ENCODE assay signal across 9 cellular contexts in genomic region chr13:95624020-95624419, GRCh38. TPM values are rescaled to one million over a fixed set of nuclear protein-coding genes. Genes with fewer than 3 reads are reported as not detected.
DNase-seq lines count a peak whose midpoint lies in the region; ATAC-seq and TF ChIP-seq lines count a peak whose summit lies in the region.
"Had no signal": no experiment of that assay in that cellular context is flagged by ENCODE, and none has a peak within 500 bp of the region (broad histone marks: within the 10 kb centered on the region; RNA-seq: fewer than 3 reads in every experiment).

No MANE protein-coding gene starts in this region.

- H3K4me3 Mint-ChIP-seq in activated naive CD4-positive, alpha-beta T cell treated with anti-CD3 and anti-CD28 coated beads, Interleukin-2, amount 10 ng/mL, durations not matched to agents 7 days and 5 days = no peak overlapping the region
- H3K4me3 Mint-ChIP-seq: central memory CD8-positive, alpha-beta T cell had no signal

- ATAC-seq in upper lobe of left lung (ENCODE audit: low FRiP score in 2 of 2) (peak in 1 of 2 donors; percentile 78), GM21381 (IDR thresholded peaks at IDR 0.05; ENCODE audit: unreplicated experiment) (no peak)

- H3K36me3 ChIP-seq in HAP-1 (replicated peaks) = peaks cover 73% of the 10 kb centered on the region
- peaks cover 45% of the 10 kb centered on the region for H3K36me3 ChIP-seq in brain microvascular endothelial cell (replicated peaks)
- H3K36me3 ChIP-seq in upper lobe of left lung = no peaks in the 10 kb centered on the region

- TF ChIP-seq CTCF in brain microvascular endothelial cell (IDR thresholded peaks at IDR 0.05; ENCODE audit: low read depth, low read length, missing control alignments) = peak; percentile 74
- peak; percentile 28 to 55 (median 48) for TF ChIP-seq CTCF in upper lobe of left lung (IDR thresholded peaks at IDR 0.05)

- in situ Hi-C loops in HAP-1 (cut with MboI; ENCODE audit: low sequenced_read_pairs) = loop anchor here (25.0 kb wide), 1 partner anchor 213 kb away; no protein-coding TSS in a partner anchor
- in situ Hi-C loops in brain microvascular endothelial cell (cut with HindIII; ENCODE audit: low pct_ligation_motif_present, low sequenced_read_pairs) = no loop called here

- H3K27ac ChIP-seq in brain microvascular endothelial cell (no peak overlapping the region), upper lobe of left lung (no peak overlapping the region)

- H3K4me1 ChIP-seq in HAP-1 (no peaks in the 10 kb centered on the region), upper lobe of left lung (no peaks in the 10 kb centered on the region)

- CTCF ChIA-PET in activated naive CD4-positive, alpha-beta T cell treated with anti-CD3 and anti-CD28 coated beads, Interleukin-2, amount 10 ng/mL, durations not matched to agents 7 days and 5 days (lab: Charles Lee) = interaction anchor here (1.0 to 6.3 kb wide), 8 partner anchors 34 to 356 kb away, joined by 3 to 96 read pairs (median 5); no protein-coding TSS in a partner anchor

- peak; percentile 31 for DNase-seq in activated naive CD4-positive, alpha-beta T cell treated with anti-CD3 and anti-CD28 coated beads, Interleukin-2, amount 10 ng/mL, durations not matched to agents 7 days and 5 days
- DNase-seq in activated naive CD4-positive, alpha-beta T cell (lab: John Stamatoyannopoulos, UW) = no peak
- DNase-seq in HAP-1 (ENCODE audit: low spot score in 2 of 2) (peak; percentile 39 to 73), NCI-H226 (peak; percentile 9), brain microvascular endothelial cell (no peak), kidney glomerular epithelial cell (lab: John Stamatoyannopoulos, UW) (peak; percentile 45), upper lobe of left lung (no peak)

- H3K36me3 Mint-ChIP-seq in activated naive CD4-positive, alpha-beta T cell treated with anti-CD3 and anti-CD28 coated beads, Interleukin-2, amount 10 ng/mL, durations not matched to agents 7 days and 5 days = no peaks in the 10 kb centered on the region

- H3K4me3 ChIP-seq in HAP-1 (no peak overlapping the region), brain microvascular endothelial cell (ENCODE audit: low read depth, low read length) (no peak overlapping the region), upper lobe of left lung (no peak overlapping the region)

- no peaks in the 10 kb centered on the region for H3K9me3 Mint-ChIP-seq in activated naive CD4-positive, alpha-beta T cell treated with anti-CD3 and anti-CD28 coated beads, Interleukin-2, amount 10 ng/mL, durations not matched to agents 7 days and 5 days
- H3K9me3 Mint-ChIP-seq: central memory CD8-positive, alpha-beta T cell had no signal

- no peak overlapping the region for H3K27ac Mint-ChIP-seq in activated naive CD4-positive, alpha-beta T cell treated with anti-CD3 and anti-CD28 coated beads, Interleukin-2, amount 10 ng/mL, durations not matched to agents 7 days and 5 days

- no peaks in the 10 kb centered on the region for H3K9me3 ChIP-seq in HAP-1
- H3K9me3 ChIP-seq in upper lobe of left lung = no peaks in the 10 kb centered on the region

- 16 to 20% methylated on average over 5 of the region's 5 CpGs for WGBS in upper lobe of left lung, 2 donors

- TF ChIP-seq EP300 in upper lobe of left lung (IDR thresholded peaks at IDR 0.05) = no peak

- H3K27me3 ChIP-seq in HAP-1 (ENCODE audit: low read depth) = no peaks in the 10 kb centered on the region
- no peaks in the 10 kb centered on the region for H3K27me3 ChIP-seq in brain microvascular endothelial cell (replicated peaks)
- H3K27me3 ChIP-seq in upper lobe of left lung = no peaks in the 10 kb centered on the region

- peaks cover 22% of the 10 kb centered on the region for H3K27me3 Mint-ChIP-seq in activated naive CD4-positive, alpha-beta T cell treated with anti-CD3 and anti-CD28 coated beads, Interleukin-2, amount 10 ng/mL, durations not matched to agents 7 days and 5 days

- no peak for TF ChIP-seq POLR2A in upper lobe of left lung (IDR thresholded peaks at IDR 0.05)

- no peaks in the 10 kb centered on the region for H3K4me1 Mint-ChIP-seq in activated naive CD4-positive, alpha-beta T cell treated with anti-CD3 and anti-CD28 coated beads, Interleukin-2, amount 10 ng/mL, durations not matched to agents 7 days and 5 days
- H3K4me1 Mint-ChIP-seq: central memory CD8-positive, alpha-beta T cell had no signal

RNA-seq across cellular contexts. Expression of gene DZIP1, which starts 20.5 kb away (rescaled TPM):
- total RNA-seq in upper lobe of left lung = 10 to 100 TPM in 1 of 6 donors, 1 to 10 TPM in 5; 4.8 to 18.4 (median 8.7) TPM

RNA-seq across cellular contexts. Expression of gene DNAJC3, which starts 52.9 kb away (rescaled TPM):
- 10 to 100 TPM; 27.2 to 86.2 (median 53.3) TPM for total RNA-seq in upper lobe of left lung

Comparison
In these comparisons a context has a peak if more than half of its experiments do, and no peak if none do; other contexts are left out.
1. DNase-seq: peak in activated naive CD4-positive, alpha-beta T cell treated with anti-CD3 and anti-CD28 coated beads, Interleukin-2, amount 10 ng/mL, durations not matched to agents 7 days and 5 days (single experiment), HAP-1 (2 of 2), NCI-H226 (single experiment) and kidney glomerular epithelial cell (single experiment); none in activated naive CD4-positive, alpha-beta T cell (0 of 4), brain microvascular endothelial cell (single experiment) and upper lobe of left lung (0 of 2).